ENCODE assay signal across 11 cellular contexts in the genomic region with DNA sequence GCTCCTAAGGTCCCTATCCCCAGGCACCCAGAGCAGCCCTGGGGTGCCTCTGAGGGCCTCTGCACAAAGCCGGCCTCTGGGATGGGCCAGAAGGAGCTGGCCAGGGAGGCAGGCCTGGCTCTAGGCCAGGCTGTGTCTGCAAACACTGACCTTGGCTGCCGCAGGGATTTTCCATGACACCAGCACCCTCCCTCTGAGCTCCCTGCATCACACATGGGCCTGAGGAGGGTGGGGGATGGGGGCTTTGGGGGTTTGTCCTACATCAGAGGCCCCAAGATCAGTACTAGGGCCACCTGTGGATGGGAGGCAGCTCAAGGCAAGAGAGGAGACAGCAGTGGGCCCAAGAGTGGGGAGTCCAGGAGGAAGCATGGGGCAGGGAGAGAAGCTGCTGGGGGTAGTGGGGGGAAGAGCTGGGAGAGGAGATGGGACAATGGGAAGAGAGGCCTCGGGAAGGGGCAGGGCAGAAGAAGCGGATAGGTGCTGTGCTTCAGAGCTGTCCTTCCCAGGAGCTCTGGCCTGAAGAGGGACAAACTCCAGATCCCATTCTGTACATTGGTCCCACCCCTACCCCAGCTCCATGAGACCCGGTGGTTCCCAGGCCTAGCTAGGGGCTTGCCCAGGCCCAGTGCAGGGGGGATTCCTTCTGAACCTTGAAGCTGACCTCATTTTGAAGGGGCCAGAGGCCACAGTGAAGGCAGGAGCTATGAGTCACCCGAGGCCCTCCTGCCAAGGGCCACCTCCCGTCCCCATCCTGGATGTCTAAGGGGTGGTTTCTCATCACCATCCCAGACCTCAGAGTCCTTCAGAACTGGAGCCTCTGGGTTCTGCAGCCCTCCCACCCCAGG. TPM values are rescaled to one million over a fixed set of nuclear protein-coding genes. Genes with fewer than 3 reads are reported as not detected.
DNase-seq lines count a peak whose midpoint lies in the region; ATAC-seq and TF ChIP-seq lines count a peak whose summit lies in the region.
"Had no signal": no experiment of that assay in that cellular context is flagged by ENCODE, and none has a peak within 500 bp of the region (broad histone marks: within the 10 kb centered on the region; RNA-seq: fewer than 3 reads in every experiment).

No MANE protein-coding gene starts in this region.

- 29% methylated on average over 5 of the region's 7 CpGs for WGBS in esophagus muscularis mucosa

- H3K27ac ChIP-seq in esophagus muscularis mucosa (replicated peaks in 1 of 4) (peak overlapping the region; percentile 77 to 85 (median 82)), muscle layer of colon (ENCODE audit: low read depth, low read length) (peak overlapping the region; percentile 79)
- H3K27ac ChIP-seq: HL-60 had no signal

- ATAC-seq in GM21723 (IDR thresholded peaks at IDR 0.05; ENCODE audit: unreplicated experiment): no peak
- ATAC-seq in GM18502 (IDR thresholded peaks at IDR 0.05; ENCODE audit: poor library complexity, unreplicated experiment): no peak
- ATAC-seq in HG02798 (IDR thresholded peaks at IDR 0.05; ENCODE audit: poor library complexity, unreplicated experiment): no peak

- no peak for TF ChIP-seq POLR2A in esophagus muscularis mucosa (IDR thresholded peaks at IDR 0.05; ENCODE audit: low read depth)

- H3K9ac ChIP-seq in muscle layer of colon (ENCODE audit: low read length): peak overlapping the region; percentile 26

- intact Hi-C loops in esophagus muscularis mucosa (cut with DNase I): no loop called here

- no peak overlapping the region for H3K4me3 ChIP-seq in esophagus muscularis mucosa
- peak overlapping the region in 1 of 2 donors; percentile 17 for H3K4me3 ChIP-seq in muscle layer of colon (ENCODE audit: low read depth in 1 of 2, low read length in 2 of 2)

- H3K27me3 ChIP-seq in esophagus muscularis mucosa (no peaks in the 10 kb centered on the region), muscle layer of colon (ENCODE audit: control insufficient read depth in 1 of 2, insufficient read depth in 2 of 2, low read length in 2 of 2) (no peaks in the 10 kb centered on the region)

- peak; percentile 59 for TF ChIP-seq EP300 in esophagus muscularis mucosa (IDR thresholded peaks at IDR 0.05)

- no peaks in the 10 kb centered on the region for H3K36me3 ChIP-seq in esophagus muscularis mucosa
- H3K36me3 ChIP-seq in muscle layer of colon (ENCODE audit: insufficient read depth, low read length): no peaks in the 10 kb centered on the region

- DNase-seq in AG09319 (ENCODE audit: extremely low read depth, low read depth) (peak; percentile 73), NCI-H2029 (lab: John Stamatoyannopoulos, UW) (peak; percentile 70), esophagus muscularis mucosa (ENCODE audit: extremely low spot score) (no peak)
- DNase-seq in activated CD4-positive, alpha-beta T cell treated with anti-CD3 and anti-CD28 coated beads, Interleukin-2, amount 50 U/mL, for 1 hour: no peak
- DNase-seq: activated B cell treated with CpG ODN at 0.5 μM for 24 hours; stimulated activated naive CD4-positive, alpha-beta T cell had no signal

- H3K4me1 ChIP-seq in esophagus muscularis mucosa: peaks cover 53 to 84% (median 69%) of the 10 kb centered on the region in 4 donors
- H3K4me1 ChIP-seq in muscle layer of colon (ENCODE audit: insufficient read depth, low read length): peaks cover 71% of the 10 kb centered on the region

- TF ChIP-seq CTCF in AG09319 (IDR thresholded peaks at IDR 0.05; ENCODE audit: low read depth, low read length): no peak
- no peak for TF ChIP-seq CTCF in esophagus muscularis mucosa (IDR thresholded peaks at IDR 0.05)

- H3K9me3 ChIP-seq in esophagus muscularis mucosa: no peaks in the 10 kb centered on the region
- H3K9me3 ChIP-seq in muscle layer of colon (ENCODE audit: low read length): no peaks in the 10 kb centered on the region

RNA-seq across cellular contexts. Expression of gene KCNK3, which starts 28.0 kb away (rescaled TPM):
- 10 to 100 TPM in 1 of 4 donors, 1 to 10 TPM in 3; 2.1 to 13.0 (median 7.9) TPM for total RNA-seq in esophagus muscularis mucosa
- total RNA-seq: activated B cell treated with CpG ODN at 0.5 μM for 24 hours had no signal

RNA-seq across cellular contexts. Expression of gene SLC35F6, which starts 43.5 kb away (rescaled TPM):
- total RNA-seq in esophagus muscularis mucosa: 10 to 100 TPM; 31.6 to 50.7 (median 41.3) TPM

Comparison
In these comparisons a context has a peak if more than half of its experiments do, and no peak if none do; other contexts are left out.
1. DNase-seq: peak in AG09319 (single experiment) and NCI-H2029 (single experiment); none in esophagus muscularis mucosa (single experiment) and activated CD4-positive, alpha-beta T cell treated with anti-CD3 and anti-CD28 coated beads, Interleukin-2, amount 50 U/mL, for 1 hour (single experiment).